ENCODE assay signal across 1 cellular context in genomic region chr4:7042697-7043464, GRCh38.
TF ChIP-seq lines count a peak whose summit lies in the region.

Gene TADA2B, plus strand, starts transcription at chr4:7043372. Its CDS starts 208 bp downstream, at chr4:7043580.

TF ChIP-seq in K562, 482 proteins besides CTCF, POLR2A, EP300 and RAD21 (continued from another document and continues in another):
- TF ChIP-seq ELK3 (CRISPR knock-in tag; IDR thresholded peaks at IDR 0.05), result no peak
- TF ChIP-seq ZNF347 (CRISPR knock-in tag; IDR thresholded peaks at IDR 0.05; ENCODE audit: low read depth), result no peak
- TF ChIP-seq ZNF395 (CRISPR knock-in tag; IDR thresholded peaks at IDR 0.05), result peak; percentile 45; the same call in 1 of the 2 replicates
- peak; percentile 19 for TF ChIP-seq PRDM10 (IDR thresholded peaks at IDR 0.05; ENCODE audit: partially characterized antibody)
- TF ChIP-seq, protein P1, sequence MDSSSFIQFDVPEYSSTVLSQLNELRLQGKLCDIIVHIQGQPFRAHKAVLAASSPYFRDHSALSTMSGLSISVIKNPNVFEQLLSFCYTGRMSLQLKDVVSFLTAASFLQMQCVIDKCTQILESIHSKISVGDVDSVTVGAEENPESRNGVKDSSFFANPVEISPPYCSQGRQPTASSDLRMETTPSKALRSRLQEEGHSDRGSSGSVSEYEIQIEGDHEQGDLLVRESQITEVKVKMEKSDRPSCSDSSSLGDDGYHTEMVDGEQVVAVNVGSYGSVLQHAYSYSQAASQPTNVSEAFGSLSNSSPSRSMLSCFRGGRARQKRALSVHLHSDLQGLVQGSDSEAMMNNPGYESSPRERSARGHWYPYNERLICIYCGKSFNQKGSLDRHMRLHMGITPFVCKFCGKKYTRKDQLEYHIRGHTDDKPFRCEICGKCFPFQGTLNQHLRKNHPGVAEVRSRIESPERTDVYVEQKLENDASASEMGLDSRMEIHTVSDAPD (CRISPR knock-in tag; IDR thresholded peaks at IDR 0.05), result no peak
- no peak for TF ChIP-seq PATZ1 (CRISPR knock-in tag; IDR thresholded peaks at IDR 0.05; ENCODE audit: borderline replicate concordance)
- TF ChIP-seq, protein P2, sequence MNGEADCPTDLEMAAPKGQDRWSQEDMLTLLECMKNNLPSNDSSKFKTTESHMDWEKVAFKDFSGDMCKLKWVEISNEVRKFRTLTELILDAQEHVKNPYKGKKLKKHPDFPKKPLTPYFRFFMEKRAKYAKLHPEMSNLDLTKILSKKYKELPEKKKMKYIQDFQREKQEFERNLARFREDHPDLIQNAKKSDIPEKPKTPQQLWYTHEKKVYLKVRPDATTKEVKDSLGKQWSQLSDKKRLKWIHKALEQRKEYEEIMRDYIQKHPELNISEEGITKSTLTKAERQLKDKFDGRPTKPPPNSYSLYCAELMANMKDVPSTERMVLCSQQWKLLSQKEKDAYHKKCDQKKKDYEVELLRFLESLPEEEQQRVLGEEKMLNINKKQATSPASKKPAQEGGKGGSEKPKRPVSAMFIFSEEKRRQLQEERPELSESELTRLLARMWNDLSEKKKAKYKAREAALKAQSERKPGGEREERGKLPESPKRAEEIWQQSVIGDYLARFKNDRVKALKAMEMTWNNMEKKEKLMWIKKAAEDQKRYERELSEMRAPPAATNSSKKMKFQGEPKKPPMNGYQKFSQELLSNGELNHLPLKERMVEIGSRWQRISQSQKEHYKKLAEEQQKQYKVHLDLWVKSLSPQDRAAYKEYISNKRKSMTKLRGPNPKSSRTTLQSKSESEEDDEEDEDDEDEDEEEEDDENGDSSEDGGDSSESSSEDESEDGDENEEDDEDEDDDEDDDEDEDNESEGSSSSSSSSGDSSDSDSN (IDR thresholded peaks at IDR 0.05; ENCODE audit: borderline replicate concordance in 1 of 2, low read depth in 2 of 2, low read length in 2 of 2), result peak; percentile 56 to 72; a peak in 3 of 4 replicates
- TF ChIP-seq ZKSCAN1 (IDR thresholded peaks at IDR 0.05; ENCODE audit: low read depth, low read length), result no peak
- no peak for TF ChIP-seq HES1 (IDR thresholded peaks at IDR 0.05; ENCODE audit: low read depth)
- peak; percentile 99 for TF ChIP-seq RBM25 (IDR thresholded peaks at IDR 0.05; ENCODE audit: low read depth, low read length, severe bottlenecking)
- TF ChIP-seq KDM5B (IDR thresholded peaks at IDR 0.05; ENCODE audit: insufficient replicate concordance, low read depth, low read length), result no peak
- TF ChIP-seq CHCHD3 (CRISPR knock-in tag; IDR thresholded peaks at IDR 0.05), result no peak
- TF ChIP-seq NRF1 (conservative IDR thresholded peaks at IDR 0.05 in 1 of 2, IDR thresholded peaks at IDR 0.05 in 1 of 2), result peak; percentile 90 to 92
- peak; percentile 81 for TF ChIP-seq VEZF1 (CRISPR knock-in tag; IDR thresholded peaks at IDR 0.05)
- peak; percentile 54 for TF ChIP-seq CHD2 (IDR thresholded peaks at IDR 0.05; ENCODE audit: low read depth, low read length)
- no peak for TF ChIP-seq SRSF7 (optimal IDR thresholded peaks at IDR 0.05; ENCODE audit: low read depth, low read length)
- TF ChIP-seq SP2 (IDR thresholded peaks at IDR 0.05; ENCODE audit: extremely low read depth, low read depth, low read length, poor library complexity, severe bottlenecking), result peak; percentile 57
- TF ChIP-seq CBFB (CRISPR knock-in tag; IDR thresholded peaks at IDR 0.05), result no peak
- TF ChIP-seq RFX5 (IDR thresholded peaks at IDR 0.05; ENCODE audit: low read depth, low read length), result 0 out of 2 replicates have a peak, but pooled peaks have one; percentile 27
- no peak for TF ChIP-seq CHAMP1 (IDR thresholded peaks at IDR 0.05)
- TF ChIP-seq HMG20B (CRISPR knock-in tag; IDR thresholded peaks at IDR 0.05), result no peak
- no peak for TF ChIP-seq MEF2A (IDR thresholded peaks at IDR 0.05; ENCODE audit: control insufficient read depth, low read depth, low read length)
- no peak for TF ChIP-seq ZNF3 (CRISPR knock-in tag; IDR thresholded peaks at IDR 0.05)
- 0 out of 2 replicates have a peak, but pooled peaks have one; percentile 27 for TF ChIP-seq REST (CRISPR knock-in tag; IDR thresholded peaks at IDR 0.05; ENCODE audit: low read depth)
- TF ChIP-seq ZNF184 (CRISPR knock-in tag; IDR thresholded peaks at IDR 0.05), result no peak
- no peak for TF ChIP-seq ZNF146 (CRISPR knock-in tag; IDR thresholded peaks at IDR 0.05; ENCODE audit: unreplicated experiment)
- TF ChIP-seq PTTG1 (tag; IDR thresholded peaks at IDR 0.05; ENCODE audit: low read depth), result no peak
- TF ChIP-seq, protein P3, sequence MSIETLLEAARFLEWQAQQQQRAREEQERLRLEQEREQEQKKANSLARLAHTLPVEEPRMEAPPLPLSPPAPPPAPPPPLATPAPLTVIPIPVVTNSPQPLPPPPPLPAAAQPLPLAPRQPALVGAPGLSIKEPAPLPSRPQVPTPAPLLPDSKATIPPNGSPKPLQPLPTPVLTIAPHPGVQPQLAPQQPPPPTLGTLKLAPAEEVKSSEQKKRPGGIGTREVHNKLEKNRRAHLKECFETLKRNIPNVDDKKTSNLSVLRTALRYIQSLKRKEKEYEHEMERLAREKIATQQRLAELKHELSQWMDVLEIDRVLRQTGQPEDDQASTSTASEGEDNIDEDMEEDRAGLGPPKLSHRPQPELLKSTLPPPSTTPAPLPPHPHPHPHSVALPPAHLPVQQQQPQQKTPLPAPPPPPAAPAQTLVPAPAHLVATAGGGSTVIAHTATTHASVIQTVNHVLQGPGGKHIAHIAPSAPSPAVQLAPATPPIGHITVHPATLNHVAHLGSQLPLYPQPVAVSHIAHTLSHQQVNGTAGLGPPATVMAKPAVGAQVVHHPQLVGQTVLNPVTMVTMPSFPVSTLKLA (conservative IDR thresholded peaks at IDR 0.05), result peak; percentile 84 to 93
- TF ChIP-seq CSDE1 (IDR thresholded peaks at IDR 0.05), result peak in 1 of 2 experiments; percentile 81; a peak in 1 of 4 replicates
- TF ChIP-seq POLR2AphosphoS5 (IDR thresholded peaks at IDR 0.05; ENCODE audit: control insufficient read depth, insufficient read depth, low read depth, low read length), result no peak
- TF ChIP-seq NCOA1 (IDR thresholded peaks at IDR 0.05; ENCODE audit: low read depth), result no peak
- no peak for TF ChIP-seq PHTF2 (CRISPR knock-in tag; IDR thresholded peaks at IDR 0.05)
- no peak for TF ChIP-seq POLR2B (IDR thresholded peaks at IDR 0.05; ENCODE audit: low read depth, partially characterized antibody)
